Comparison of ENCODE assay signal across 1 cellular context in the genomic region with DNA sequence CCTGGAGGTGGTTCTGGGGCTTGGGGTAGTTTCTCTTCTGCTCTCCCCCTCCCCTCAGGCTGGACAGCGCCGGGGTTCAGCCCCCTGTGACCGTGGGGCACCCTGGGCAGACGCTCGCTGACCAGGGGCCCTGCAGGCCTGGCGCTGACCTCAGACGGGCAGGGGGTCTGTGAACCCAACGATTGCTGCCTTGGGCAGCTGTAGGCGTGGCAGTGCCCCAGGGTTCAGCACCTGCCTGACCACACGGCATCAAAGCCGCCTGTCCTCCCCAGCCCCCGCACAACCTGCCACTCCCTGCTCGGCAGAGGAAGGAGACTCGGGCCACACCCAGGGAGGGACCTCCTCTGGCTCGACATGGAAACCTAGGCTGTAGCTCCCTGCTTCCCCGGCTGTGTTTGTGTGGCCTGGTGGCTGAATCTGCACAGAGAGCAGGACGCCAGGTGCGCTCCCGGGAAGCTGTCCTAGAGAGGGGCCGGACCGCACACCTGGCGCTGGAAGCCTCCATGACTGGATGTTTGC.
TF ChIP-seq lines count a peak whose summit lies in the region.

No MANE protein-coding gene starts in this region.

TF ChIP-seq in HepG2, 621 proteins besides CTCF, POLR2A, EP300 and RAD21:
- TF ChIP-seq RFX3 (CRISPR knock-in tag; IDR thresholded peaks at IDR 0.05) (no peak), HNRNPL (IDR thresholded peaks at IDR 0.05; ENCODE audit: low read depth, low read length) (0 out of 2 replicates have a peak, but pooled peaks have one; percentile 39), HDAC6 (IDR thresholded peaks at IDR 0.05; ENCODE audit: low read depth, low read length) (no peak), SMYD3 (CRISPR knock-in tag; IDR thresholded peaks at IDR 0.05) (no peak), KDM1A (CRISPR knock-in tag; IDR thresholded peaks at IDR 0.05) (no peak)
- TF ChIP-seq, protein P1, sequence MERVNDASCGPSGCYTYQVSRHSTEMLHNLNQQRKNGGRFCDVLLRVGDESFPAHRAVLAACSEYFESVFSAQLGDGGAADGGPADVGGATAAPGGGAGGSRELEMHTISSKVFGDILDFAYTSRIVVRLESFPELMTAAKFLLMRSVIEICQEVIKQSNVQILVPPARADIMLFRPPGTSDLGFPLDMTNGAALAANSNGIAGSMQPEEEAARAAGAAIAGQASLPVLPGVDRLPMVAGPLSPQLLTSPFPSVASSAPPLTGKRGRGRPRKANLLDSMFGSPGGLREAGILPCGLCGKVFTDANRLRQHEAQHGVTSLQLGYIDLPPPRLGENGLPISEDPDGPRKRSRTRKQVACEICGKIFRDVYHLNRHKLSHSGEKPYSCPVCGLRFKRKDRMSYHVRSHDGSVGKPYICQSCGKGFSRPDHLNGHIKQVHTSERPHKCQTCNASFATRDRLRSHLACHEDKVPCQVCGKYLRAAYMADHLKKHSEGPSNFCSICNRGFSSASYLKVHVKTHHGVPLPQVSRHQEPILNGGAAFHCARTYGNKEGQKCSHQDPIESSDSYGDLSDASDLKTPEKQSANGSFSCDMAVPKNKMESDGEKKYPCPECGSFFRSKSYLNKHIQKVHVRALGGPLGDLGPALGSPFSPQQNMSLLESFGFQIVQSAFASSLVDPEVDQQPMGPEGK (CRISPR knock-in tag; IDR thresholded peaks at IDR 0.05) = no peak
- TF ChIP-seq, protein P2, sequence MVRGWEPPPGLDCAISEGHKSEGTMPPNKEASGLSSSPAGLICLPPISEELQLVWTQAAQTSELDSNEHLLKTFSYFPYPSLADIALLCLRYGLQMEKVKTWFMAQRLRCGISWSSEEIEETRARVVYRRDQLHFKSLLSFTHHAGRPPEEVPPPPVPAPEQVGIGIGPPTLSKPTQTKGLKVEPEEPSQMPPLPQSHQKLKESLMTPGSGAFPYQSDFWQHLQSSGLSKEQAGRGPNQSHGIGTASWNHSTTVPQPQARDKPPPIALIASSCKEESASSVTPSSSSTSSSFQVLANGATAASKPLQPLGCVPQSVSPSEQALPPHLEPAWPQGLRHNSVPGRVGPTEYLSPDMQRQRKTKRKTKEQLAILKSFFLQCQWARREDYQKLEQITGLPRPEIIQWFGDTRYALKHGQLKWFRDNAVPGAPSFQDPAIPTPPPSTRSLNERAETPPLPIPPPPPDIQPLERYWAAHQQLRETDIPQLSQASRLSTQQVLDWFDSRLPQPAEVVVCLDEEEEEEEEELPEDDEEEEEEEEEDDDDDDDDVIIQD (CRISPR knock-in tag; IDR thresholded peaks at IDR 0.05; ENCODE audit: low read depth) = no peak
TF ChIP-seq in HepG2: peak in this region for 1.
